29 cellular contexts compared by ENCODE assay signal in the genomic region with DNA sequence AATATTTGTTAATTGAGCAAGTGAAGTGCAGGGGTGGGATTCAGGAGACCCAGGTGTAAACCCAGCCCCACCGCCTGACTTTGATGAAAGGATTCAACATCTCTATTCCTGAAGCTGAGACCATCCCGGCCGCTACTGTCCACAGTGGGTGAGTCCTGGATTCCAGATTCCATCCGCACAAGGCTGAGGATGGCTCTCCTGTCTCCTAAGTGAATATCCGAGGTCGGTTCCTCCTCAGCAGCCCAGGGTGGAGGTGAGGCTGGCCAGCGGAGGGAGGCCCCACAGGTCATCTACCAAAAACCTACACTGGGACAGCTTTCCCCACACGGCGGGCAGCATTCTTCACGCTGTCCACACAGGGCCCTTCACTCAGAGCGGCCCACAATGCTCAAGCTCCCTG.
"Had no signal": no experiment of that assay in that cellular context is flagged by ENCODE, and none has a peak within 500 bp of the region (broad histone marks: within the 10 kb centered on the region; RNA-seq: fewer than 3 reads in every experiment).

No MANE protein-coding gene starts in this region.

- ATAC-seq: activated CD4-positive, alpha-beta T cell treated with anti-CD3 and anti-CD28 coated beads for 36 hours; activated CD4-positive, CD25-positive, alpha-beta regulatory T cell treated with anti-CD3 and anti-CD28 coated beads, Interleukin-2, amount 50 U/mL, for 24 hours; activated CD8-positive, alpha-beta T cell treated with anti-CD3 and anti-CD28 coated beads, Interleukin-2, amount 10 ng/mL, durations not matched to agents 7 days and 5 days; body of pancreas; PC-3; WTC11 had no signal

- H3K4me1 ChIP-seq: breast epithelium, SJCRH30 had no signal

- H3K9me3 ChIP-seq: body of pancreas, breast epithelium, MG63, SJCRH30 had no signal

- H3K27me3 ChIP-seq: body of pancreas, breast epithelium, MG63, SJCRH30 had no signal

- H3K36me3 ChIP-seq: breast epithelium, MG63, SJCRH30 had no signal

- H3K27ac ChIP-seq: body of pancreas, breast epithelium, RWPE1, SJCRH30, SK-N-MC had no signal

- H3K4me3 ChIP-seq: body of pancreas, breast epithelium, MG63, SJCRH30, SK-N-MC had no signal

- DNase-seq: activated CD4-positive, alpha-beta T cell treated with anti-CD3 and anti-CD28 coated beads for 36 hours; activated CD4-positive, alpha-beta T cell treated with anti-CD3 and anti-CD28 coated beads, Interleukin-2, amount 10 ng/mL, durations not matched to agents 7 days and 5 days; activated CD4-positive, alpha-beta T cell treated with anti-CD3 and anti-CD28 coated beads, Interleukin-2, amount 50 U/mL, for 48 hours; activated CD8-positive, alpha-beta T cell treated with anti-CD3 and anti-CD28 coated beads, Interleukin-2, amount 10 ng/mL, durations not matched to agents 7 days and 5 days; activated gamma-delta T cell; activated naive CD4-positive, alpha-beta T cell treated with Interleukin-2 at 50 U/mL for 16 hours; activated naive CD8-positive, alpha-beta T cell treated with anti-CD3 and anti-CD28 coated beads, Interleukin-2, amount 10 ng/mL, durations not matched to agents 7 days and 5 days; activated T-cell treated with anti-CD3 and anti-CD28 coated beads, Interleukin-2, amount 50 U/mL, for 24 hours; body of pancreas; Kasumi-1; KG1; MG63; NCI-H1048; NCI-H1105 treated with DMSO at 0.1 percent for 48 hours; NCI-H1436; NCI-H1694; NCI-H1930; NCI-H2081 treated with DMSO at 0.1 percent for 48 hours; NCI-H226; NCI-H524 treated with DMSO at 0.1 percent for 48 hours; NK-92 treated with Interleukin-12 subunit alpha and Interleukin-12 subunit beta, amount 100 ng/mL, for 24 hours; PC-3; SHP77; SJCRH30 had no signal
